ENCODE assay signal across 24 cellular contexts in genomic region chr7:53246974-53247373, GRCh38.
"Had no signal": no experiment of that assay in that cellular context is flagged by ENCODE, and none has a peak within 500 bp of the region (broad histone marks: within the 10 kb centered on the region; RNA-seq: fewer than 3 reads in every experiment).

No MANE protein-coding gene starts in this region.

- H3K36me3 ChIP-seq: MG63, SJSA1 had no signal

- ATAC-seq: HepG2, Panc1, PC-3 had no signal

- H3K4me3 ChIP-seq: MG63, SJSA1, SK-N-MC had no signal

- H3K9me3 ChIP-seq: MG63, SJSA1 had no signal

- FAIRE-seq: HepG2 had no signal

- DNase-seq: IMR-90, Karpas-422, KG1, MG63, NCI-H1092, NCI-H1436, NCI-H187, NCI-H2029, NCI-H2081 treated with DMSO at 0.1 percent for 48 hours, NCI-H2171, NCI-H226, NCI-H446, NCI-H510A, NCI-H524 treated with DMSO at 0.1 percent for 48 hours, NCI-H69, NCI-H774, PC-3, Right ventricle myocardium superior, RPMI8226, SIG-M5 had no signal

- H3K27ac ChIP-seq: SJSA1, SK-N-MC had no signal

- H3K27me3 ChIP-seq: MG63, SJSA1 had no signal

- H3K4me1 ChIP-seq: SJSA1 had no signal
